23 cellular contexts compared by ENCODE assay signal in genomic region chr6:133055527-133055966, GRCh38.
A peak's percentile ranks its signal among the peaks of the same experiment; 100 is the strongest.
DNase-seq lines count a peak whose midpoint lies in the region; ATAC-seq and TF ChIP-seq lines count a peak whose summit lies in the region.
"Had no signal": no experiment of that assay in that cellular context is flagged by ENCODE, and none has a peak within 500 bp of the region (broad histone marks: within the 10 kb centered on the region; RNA-seq: fewer than 3 reads in every experiment).

No MANE protein-coding gene starts in this region.

- no peaks in the 10 kb centered on the region for H3K9me2 ChIP-seq in hepatocyte (replicated peaks; ENCODE audit: insufficient read depth)

- H3K9me3 Mint-ChIP-seq in WTC11: peaks cover 6% of the 10 kb centered on the region; the same call in 1 of the 2 replicates
- H3K9me3 Mint-ChIP-seq in T-helper 2 cell treated with Interferon-gamma antibody and Interleukin-4, amounts not matched to agents 5 μg/mL and 100 μg/mL, for 36 hours: no peaks in the 10 kb centered on the region
- no peaks in the 10 kb centered on the region for H3K9me3 Mint-ChIP-seq in activated CD8-positive, alpha-beta T cell treated with anti-CD3 and anti-CD28 coated beads, Interleukin-2, amount 10 ng/mL, durations not matched to agents 7 days and 5 days (ENCODE audit: insufficient read depth)
- H3K9me3 Mint-ChIP-seq: activated naive CD8-positive, alpha-beta T cell treated with anti-CD3 and anti-CD28 coated beads for 36 hours; activated T-helper 1 cell treated with anti-CD3 and anti-CD28 coated beads, Interleukin-12 subunit alpha, Interleukin-12 subunit beta, Interleukin-2, Interleukin-4 antibody, amounts not matched to agents 30 ng/mL and 10 ng/mL and 1 ng/mL, durations not matched to agents 14 hours and 24 hours and 36 hours; CD8-positive, alpha-beta T cell; IgD-negative memory B cell had no signal

- POLR2A ChIA-PET in WTC11 (lab: Charles Lee): interaction anchor here (0.6 kb wide), 1 partner anchor 188 kb away, joined by 3 read pairs; no protein-coding TSS in a partner anchor
- POLR2A ChIA-PET in activated CD8-positive, alpha-beta T cell treated with anti-CD3 and anti-CD28 coated beads, Interleukin-2, amount 10 ng/mL, durations not matched to agents 7 days and 5 days (lab: Charles Lee): no interaction called here

- H4K20me1 ChIP-seq in hepatocyte (ENCODE audit: insufficient read depth, poor library complexity, severe bottlenecking): no peaks in the 10 kb centered on the region

- H3K36me3 Mint-ChIP-seq in WTC11: no peaks in the 10 kb centered on the region
- H3K36me3 Mint-ChIP-seq in T-helper 2 cell treated with Interferon-gamma antibody and Interleukin-4, amounts not matched to agents 5 μg/mL and 100 μg/mL, for 36 hours (ENCODE audit: low read depth): no peaks in the 10 kb centered on the region
- H3K36me3 Mint-ChIP-seq in activated CD8-positive, alpha-beta T cell treated with anti-CD3 and anti-CD28 coated beads, Interleukin-2, amount 10 ng/mL, durations not matched to agents 7 days and 5 days (ENCODE audit: low read depth): no peaks in the 10 kb centered on the region
- H3K36me3 Mint-ChIP-seq: activated CD8-positive, alpha-beta memory T cell treated with anti-CD3 and anti-CD28 coated beads, Interleukin-2, amount 10 ng/mL, durations not matched to agents 7 days and 5 days; activated naive CD8-positive, alpha-beta T cell treated with anti-CD3 and anti-CD28 coated beads for 36 hours; CD8-positive, alpha-beta T cell; immature natural killer cell had no signal

- peak; percentile 69 for DNase-seq in NCI-H146 (lab: John Stamatoyannopoulos, UW)
- DNase-seq in WTC11 (ENCODE audit: low spot score): peak; percentile 35
- DNase-seq in hepatocyte (ENCODE audit: low spot score): no peak
- DNase-seq in gastrocnemius medialis: no peak
- DNase-seq in right lobe of liver: no peak
- DNase-seq in T-helper 2 cell treated with Interferon-gamma antibody and Interleukin-4, amounts not matched to agents 5 μg/mL and 100 μg/mL, for 36 hours (ENCODE audit: low spot score): no peak
- no peak for DNase-seq in activated CD8-positive, alpha-beta T cell treated with anti-CD3 and anti-CD28 coated beads, Interleukin-2, amount 10 ng/mL, durations not matched to agents 7 days and 5 days
- DNase-seq: activated CD4-positive, alpha-beta T cell treated with anti-CD3 and anti-CD28 coated beads for 4 hours; activated CD8-positive, alpha-beta memory T cell treated with anti-CD3 and anti-CD28 coated beads, Interleukin-2, amount 10 ng/mL, durations not matched to agents 7 days and 5 days; activated naive CD8-positive, alpha-beta T cell treated with anti-CD3 and anti-CD28 coated beads for 36 hours; CD8-positive, alpha-beta T cell; DMS153; effector memory CD8-positive, alpha-beta T cell; esophagus squamous epithelium; immature natural killer cell; NCI-H187 treated with DMSO at 0.1 percent for 48 hours; NCI-H524; nucleus accumbens; stimulated activated CD4-positive, alpha-beta T cell treated with anti-CD3 and anti-CD28 coated beads, Interleukin-4, amount 100 ng/mL, for 4 hours; stomach; transverse colon had no signal

- peak overlapping the region; percentile 15 for H3K4me2 ChIP-seq in hepatocyte

- H3K27ac ChIP-seq in hepatocyte (no peak overlapping the region), gastrocnemius medialis (peak overlapping the region in 3 of 4 donors; percentile 26 to 58 (median 42)), right lobe of liver (no peak overlapping the region)
- H3K27ac ChIP-seq: esophagus squamous epithelium, stomach, transverse colon had no signal

- H3K4me3 ChIP-seq in hepatocyte (no peak overlapping the region), gastrocnemius medialis (no peak overlapping the region), right lobe of liver (no peak overlapping the region)
- H3K4me3 ChIP-seq: esophagus squamous epithelium, stomach, transverse colon had no signal

- ATAC-seq in WTC11 (peak; percentile 97), gastrocnemius medialis (peak; percentile 24 to 50), right lobe of liver (no peak)
- no peak for ATAC-seq in activated CD8-positive, alpha-beta T cell treated with anti-CD3 and anti-CD28 coated beads, Interleukin-2, amount 10 ng/mL, durations not matched to agents 7 days and 5 days
- ATAC-seq: activated CD8-positive, alpha-beta memory T cell treated with anti-CD3 and anti-CD28 coated beads, Interleukin-2, amount 10 ng/mL, durations not matched to agents 7 days and 5 days; CD8-positive, alpha-beta T cell; effector memory CD8-positive, alpha-beta T cell had no signal

- H3K27ac Mint-ChIP-seq in WTC11: peak overlapping the region; percentile 95
- no peak overlapping the region for H3K27ac Mint-ChIP-seq in T-helper 2 cell treated with Interferon-gamma antibody and Interleukin-4, amounts not matched to agents 5 μg/mL and 100 μg/mL, for 36 hours
- no peak overlapping the region for H3K27ac Mint-ChIP-seq in activated CD8-positive, alpha-beta T cell treated with anti-CD3 and anti-CD28 coated beads, Interleukin-2, amount 10 ng/mL, durations not matched to agents 7 days and 5 days
- H3K27ac Mint-ChIP-seq: activated CD8-positive, alpha-beta memory T cell treated with anti-CD3 and anti-CD28 coated beads, Interleukin-2, amount 10 ng/mL, durations not matched to agents 7 days and 5 days; activated naive CD8-positive, alpha-beta T cell treated with anti-CD3 and anti-CD28 coated beads for 36 hours; activated T-helper 1 cell treated with anti-CD3 and anti-CD28 coated beads, Interleukin-12 subunit alpha, Interleukin-12 subunit beta, Interleukin-2, Interleukin-4 antibody, amounts not matched to agents 30 ng/mL and 10 ng/mL and 1 ng/mL, durations not matched to agents 14 hours and 24 hours and 36 hours; CD8-positive, alpha-beta T cell; effector memory CD8-positive, alpha-beta T cell; IgD-negative memory B cell; immature natural killer cell had no signal

- in situ Hi-C loops in gastrocnemius medialis (cut with MboI; ENCODE audit: low sequenced_read_pairs in 4 of 4): no loop called here

- no peaks in the 10 kb centered on the region for H3K9me3 ChIP-seq in hepatocyte (ENCODE audit: low read depth)
- no peaks in the 10 kb centered on the region for H3K9me3 ChIP-seq in gastrocnemius medialis
- no peaks in the 10 kb centered on the region for H3K9me3 ChIP-seq in right lobe of liver
- H3K9me3 ChIP-seq: esophagus squamous epithelium, stomach, transverse colon had no signal

- H3K36me3 ChIP-seq in hepatocyte (replicated peaks; ENCODE audit: insufficient read depth, low read depth) (no peaks in the 10 kb centered on the region), gastrocnemius medialis (no peaks in the 10 kb centered on the region), right lobe of liver (no peaks in the 10 kb centered on the region)
- H3K36me3 ChIP-seq: esophagus squamous epithelium, stomach, transverse colon had no signal

- 58% methylated on average over 5 of the region's 5 CpGs for WGBS in hepatocyte (ENCODE audit: low lambda C conversion rate, missing lambda C conversion rate)
- 69% methylated on average over 2 of the region's 5 CpGs for WGBS in right lobe of liver (ENCODE audit: insufficient coverage, low coverage, low lambda C conversion rate, missing lambda C conversion rate)

- H3K4me1 ChIP-seq in hepatocyte (ENCODE audit: insufficient read depth) (no peaks in the 10 kb centered on the region), gastrocnemius medialis (peaks cover 11 to 15% of the 10 kb centered on the region in 2 donors), right lobe of liver (no peaks in the 10 kb centered on the region)
- H3K4me1 ChIP-seq: esophagus squamous epithelium, stomach, transverse colon had no signal

- H3K27me3 ChIP-seq in hepatocyte (peaks cover 4% of the 10 kb centered on the region), gastrocnemius medialis (no peaks in the 10 kb centered on the region), right lobe of liver (no peaks in the 10 kb centered on the region)
- H3K27me3 ChIP-seq: esophagus squamous epithelium, stomach, transverse colon had no signal

- no peak overlapping the region for H3K4me3 Mint-ChIP-seq in WTC11
- no peak overlapping the region for H3K4me3 Mint-ChIP-seq in T-helper 2 cell treated with Interferon-gamma antibody and Interleukin-4, amounts not matched to agents 5 μg/mL and 100 μg/mL, for 36 hours
- H3K4me3 Mint-ChIP-seq in activated CD8-positive, alpha-beta T cell treated with anti-CD3 and anti-CD28 coated beads, Interleukin-2, amount 10 ng/mL, durations not matched to agents 7 days and 5 days: no peak overlapping the region
- H3K4me3 Mint-ChIP-seq: activated CD8-positive, alpha-beta memory T cell treated with anti-CD3 and anti-CD28 coated beads, Interleukin-2, amount 10 ng/mL, durations not matched to agents 7 days and 5 days; activated naive CD8-positive, alpha-beta T cell treated with anti-CD3 and anti-CD28 coated beads for 36 hours; activated T-helper 1 cell treated with anti-CD3 and anti-CD28 coated beads, Interleukin-12 subunit alpha, Interleukin-12 subunit beta, Interleukin-2, Interleukin-4 antibody, amounts not matched to agents 30 ng/mL and 10 ng/mL and 1 ng/mL, durations not matched to agents 14 hours and 24 hours and 36 hours; CD8-positive, alpha-beta T cell; effector memory CD8-positive, alpha-beta T cell; IgD-negative memory B cell; immature natural killer cell had no signal

- TF ChIP-seq CTCF in WTC11 (IDR thresholded peaks at IDR 0.05) (no peak), hepatocyte (IDR thresholded peaks at IDR 0.05; ENCODE audit: poor library complexity) (no peak), gastrocnemius medialis (IDR thresholded peaks at IDR 0.05 in 4 of 5, conservative IDR thresholded peaks at IDR 0.05 in 1 of 5) (no peak), right lobe of liver (IDR thresholded peaks at IDR 0.05) (no peak)

- H3K27me3 Mint-ChIP-seq in WTC11 (ENCODE audit: low read depth): no peaks in the 10 kb centered on the region
- H3K27me3 Mint-ChIP-seq in T-helper 2 cell treated with Interferon-gamma antibody and Interleukin-4, amounts not matched to agents 5 μg/mL and 100 μg/mL, for 36 hours (ENCODE audit: low read depth): no peaks in the 10 kb centered on the region
- peaks cover 3% of the 10 kb centered on the region for H3K27me3 Mint-ChIP-seq in activated CD8-positive, alpha-beta T cell treated with anti-CD3 and anti-CD28 coated beads, Interleukin-2, amount 10 ng/mL, durations not matched to agents 7 days and 5 days (ENCODE audit: low read depth)
- H3K27me3 Mint-ChIP-seq: activated naive CD8-positive, alpha-beta T cell treated with anti-CD3 and anti-CD28 coated beads for 36 hours had no signal

- no peak overlapping the region for H2AFZ ChIP-seq in hepatocyte

- no peaks in the 10 kb centered on the region for H3K79me2 ChIP-seq in hepatocyte

- intact Hi-C loops in gastrocnemius medialis (cut with DNase I; ENCODE audit: low total_unique reads): no loop called here
- intact Hi-C loops in right lobe of liver (cut with DNase I): no loop called here

- CTCF ChIA-PET in WTC11 (lab: Charles Lee): interaction anchor here (1.2 kb wide), 1 partner anchor 847 kb away, joined by 3 read pairs; no protein-coding TSS in a partner anchor
- CTCF ChIA-PET in activated CD8-positive, alpha-beta T cell treated with anti-CD3 and anti-CD28 coated beads, Interleukin-2, amount 10 ng/mL, durations not matched to agents 7 days and 5 days (lab: Charles Lee): no interaction called here

- TF ChIP-seq POLR2A in gastrocnemius medialis (IDR thresholded peaks at IDR 0.05) (no peak), right lobe of liver (IDR thresholded peaks at IDR 0.05) (no peak)

- peaks cover 43% of the 10 kb centered on the region for H3K4me1 Mint-ChIP-seq in WTC11
- no peaks in the 10 kb centered on the region for H3K4me1 Mint-ChIP-seq in T-helper 2 cell treated with Interferon-gamma antibody and Interleukin-4, amounts not matched to agents 5 μg/mL and 100 μg/mL, for 36 hours (ENCODE audit: low read depth)
- H3K4me1 Mint-ChIP-seq in activated CD8-positive, alpha-beta T cell treated with anti-CD3 and anti-CD28 coated beads, Interleukin-2, amount 10 ng/mL, durations not matched to agents 7 days and 5 days (ENCODE audit: low read depth): no peaks in the 10 kb centered on the region
- H3K4me1 Mint-ChIP-seq: activated CD8-positive, alpha-beta memory T cell treated with anti-CD3 and anti-CD28 coated beads, Interleukin-2, amount 10 ng/mL, durations not matched to agents 7 days and 5 days; activated naive CD8-positive, alpha-beta T cell treated with anti-CD3 and anti-CD28 coated beads for 36 hours; immature natural killer cell had no signal

Comparison
In these comparisons a context has a peak if more than half of its experiments do, and no peak if none do; other contexts are left out.
1. DNase-seq: peak in NCI-H146 (single experiment) and WTC11 (single experiment); none in hepatocyte (single experiment), gastrocnemius medialis (0 of 2), right lobe of liver (0 of 3), T-helper 2 cell treated with Interferon-gamma antibody and Interleukin-4, amounts not matched to agents 5 μg/mL and 100 μg/mL, for 36 hours (single experiment) and activated CD8-positive, alpha-beta T cell treated with anti-CD3 and anti-CD28 coated beads, Interleukin-2, amount 10 ng/mL, durations not matched to agents 7 days and 5 days (single experiment).
2. ATAC-seq: peak in WTC11 (single experiment) and gastrocnemius medialis (2 of 2); none in right lobe of liver (0 of 4) and activated CD8-positive, alpha-beta T cell treated with anti-CD3 and anti-CD28 coated beads, Interleukin-2, amount 10 ng/mL, durations not matched to agents 7 days and 5 days (single experiment).
3. H3K27ac ChIP-seq: peak in gastrocnemius medialis (3 of 4); none in hepatocyte (single experiment) and right lobe of liver (0 of 3).